In the genomic region with DNA sequence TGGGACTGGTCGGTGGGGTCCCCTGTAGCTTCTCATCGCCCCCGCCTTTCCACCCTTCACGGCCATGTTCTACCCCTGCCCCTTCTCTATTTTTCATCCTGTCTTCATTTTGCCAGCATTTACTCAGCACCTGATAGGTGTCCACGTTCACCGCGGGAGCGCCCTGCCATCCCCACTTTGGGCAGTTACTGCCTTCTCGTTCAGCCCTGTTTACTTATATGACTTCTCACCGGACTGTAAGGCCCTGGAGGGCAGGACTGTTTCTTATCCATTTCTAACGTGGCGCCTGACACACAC, we compare ENCODE assay signal across 1 cellular context.
TF ChIP-seq lines count a peak whose summit lies in the region.

No MANE protein-coding gene starts in this region.

TF ChIP-seq in GM23338, 12 proteins besides CTCF, POLR2A, EP300 and RAD21 (continued from another document):
- TF ChIP-seq, protein P1, sequence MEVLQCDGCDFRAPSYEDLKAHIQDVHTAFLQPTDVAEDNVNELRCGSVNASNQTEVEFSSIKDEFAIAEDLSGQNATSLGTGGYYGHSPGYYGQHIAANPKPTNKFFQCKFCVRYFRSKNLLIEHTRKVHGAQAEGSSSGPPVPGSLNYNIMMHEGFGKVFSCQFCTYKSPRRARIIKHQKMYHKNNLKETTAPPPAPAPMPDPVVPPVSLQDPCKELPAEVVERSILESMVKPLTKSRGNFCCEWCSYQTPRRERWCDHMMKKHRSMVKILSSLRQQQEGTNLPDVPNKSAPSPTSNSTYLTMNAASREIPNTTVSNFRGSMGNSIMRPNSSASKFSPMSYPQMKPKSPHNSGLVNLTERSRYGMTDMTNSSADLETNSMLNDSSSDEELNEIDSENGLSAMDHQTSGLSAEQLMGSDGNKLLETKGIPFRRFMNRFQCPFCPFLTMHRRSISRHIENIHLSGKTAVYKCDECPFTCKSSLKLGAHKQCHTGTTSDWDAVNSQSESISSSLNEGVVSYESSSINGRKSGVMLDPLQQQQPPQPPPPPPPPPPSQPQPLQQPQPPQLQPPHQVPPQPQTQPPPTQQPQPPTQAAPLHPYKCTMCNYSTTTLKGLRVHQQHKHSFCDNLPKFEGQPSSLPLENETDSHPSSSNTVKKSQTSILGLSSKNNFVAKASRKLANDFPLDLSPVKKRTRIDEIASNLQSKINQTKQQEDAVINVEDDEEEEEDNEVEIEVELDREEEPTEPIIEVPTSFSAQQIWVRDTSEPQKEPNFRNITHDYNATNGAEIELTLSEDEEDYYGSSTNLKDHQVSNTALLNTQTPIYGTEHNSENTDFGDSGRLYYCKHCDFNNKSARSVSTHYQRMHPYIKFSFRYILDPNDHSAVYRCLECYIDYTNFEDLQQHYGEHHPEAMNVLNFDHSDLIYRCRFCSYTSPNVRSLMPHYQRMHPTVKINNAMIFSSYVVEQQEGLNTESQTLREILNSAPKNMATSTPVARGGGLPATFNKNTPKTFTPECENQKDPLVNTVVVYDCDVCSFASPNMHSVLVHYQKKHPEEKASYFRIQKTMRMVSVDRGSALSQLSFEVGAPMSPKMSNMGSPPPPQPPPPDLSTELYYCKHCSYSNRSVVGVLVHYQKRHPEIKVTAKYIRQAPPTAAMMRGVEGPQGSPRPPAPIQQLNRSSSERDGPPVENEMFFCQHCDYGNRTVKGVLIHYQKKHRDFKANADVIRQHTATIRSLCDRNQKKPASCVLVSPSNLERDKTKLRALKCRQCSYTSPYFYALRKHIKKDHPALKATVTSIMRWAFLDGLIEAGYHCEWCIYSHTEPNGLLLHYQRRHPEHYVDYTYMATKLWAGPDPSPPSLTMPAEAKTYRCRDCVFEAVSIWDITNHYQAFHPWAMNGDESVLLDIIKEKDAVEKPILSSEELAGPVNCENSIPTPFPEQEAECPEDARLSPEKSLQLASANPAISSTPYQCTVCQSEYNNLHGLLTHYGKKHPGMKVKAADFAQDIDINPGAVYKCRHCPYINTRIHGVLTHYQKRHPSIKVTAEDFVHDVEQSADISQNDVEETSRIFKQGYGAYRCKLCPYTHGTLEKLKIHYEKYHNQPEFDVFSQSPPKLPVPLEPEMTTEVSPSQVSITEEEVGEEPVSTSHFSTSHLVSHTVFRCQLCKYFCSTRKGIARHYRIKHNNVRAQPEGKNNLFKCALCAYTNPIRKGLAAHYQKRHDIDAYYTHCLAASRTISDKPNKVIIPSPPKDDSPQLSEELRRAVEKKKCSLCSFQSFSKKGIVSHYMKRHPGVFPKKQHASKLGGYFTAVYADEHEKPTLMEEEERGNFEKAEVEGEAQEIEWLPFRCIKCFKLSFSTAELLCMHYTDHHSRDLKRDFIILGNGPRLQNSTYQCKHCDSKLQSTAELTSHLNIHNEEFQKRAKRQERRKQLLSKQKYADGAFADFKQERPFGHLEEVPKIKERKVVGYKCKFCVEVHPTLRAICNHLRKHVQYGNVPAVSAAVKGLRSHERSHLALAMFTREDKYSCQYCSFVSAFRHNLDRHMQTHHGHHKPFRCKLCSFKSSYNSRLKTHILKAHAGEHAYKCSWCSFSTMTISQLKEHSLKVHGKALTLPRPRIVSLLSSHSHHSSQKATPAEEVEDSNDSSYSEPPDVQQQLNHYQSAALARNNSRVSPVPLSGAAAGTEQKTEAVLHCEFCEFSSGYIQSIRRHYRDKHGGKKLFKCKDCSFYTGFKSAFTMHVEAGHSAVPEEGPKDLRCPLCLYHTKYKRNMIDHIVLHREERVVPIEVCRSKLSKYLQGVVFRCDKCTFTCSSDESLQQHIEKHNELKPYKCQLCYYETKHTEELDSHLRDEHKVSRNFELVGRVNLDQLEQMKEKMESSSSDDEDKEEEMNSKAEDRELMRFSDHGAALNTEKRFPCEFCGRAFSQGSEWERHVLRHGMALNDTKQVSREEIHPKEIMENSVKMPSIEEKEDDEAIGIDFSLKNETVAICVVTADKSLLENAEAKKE (CRISPR knock-in tag; IDR thresholded peaks at IDR 0.05) = no peak
- TF ChIP-seq STAT1 (IDR thresholded peaks at IDR 0.05; ENCODE audit: unreplicated experiment) (no peak), CREB1 (CRISPR knock-in tag; IDR thresholded peaks at IDR 0.05; ENCODE audit: low read depth) (no peak), ZNF331 (CRISPR knock-in tag; IDR thresholded peaks at IDR 0.05; ENCODE audit: low read depth) (no peak), NANOG (IDR thresholded peaks at IDR 0.05; ENCODE audit: borderline replicate concordance) (no peak)
- TF ChIP-seq, protein P2, sequence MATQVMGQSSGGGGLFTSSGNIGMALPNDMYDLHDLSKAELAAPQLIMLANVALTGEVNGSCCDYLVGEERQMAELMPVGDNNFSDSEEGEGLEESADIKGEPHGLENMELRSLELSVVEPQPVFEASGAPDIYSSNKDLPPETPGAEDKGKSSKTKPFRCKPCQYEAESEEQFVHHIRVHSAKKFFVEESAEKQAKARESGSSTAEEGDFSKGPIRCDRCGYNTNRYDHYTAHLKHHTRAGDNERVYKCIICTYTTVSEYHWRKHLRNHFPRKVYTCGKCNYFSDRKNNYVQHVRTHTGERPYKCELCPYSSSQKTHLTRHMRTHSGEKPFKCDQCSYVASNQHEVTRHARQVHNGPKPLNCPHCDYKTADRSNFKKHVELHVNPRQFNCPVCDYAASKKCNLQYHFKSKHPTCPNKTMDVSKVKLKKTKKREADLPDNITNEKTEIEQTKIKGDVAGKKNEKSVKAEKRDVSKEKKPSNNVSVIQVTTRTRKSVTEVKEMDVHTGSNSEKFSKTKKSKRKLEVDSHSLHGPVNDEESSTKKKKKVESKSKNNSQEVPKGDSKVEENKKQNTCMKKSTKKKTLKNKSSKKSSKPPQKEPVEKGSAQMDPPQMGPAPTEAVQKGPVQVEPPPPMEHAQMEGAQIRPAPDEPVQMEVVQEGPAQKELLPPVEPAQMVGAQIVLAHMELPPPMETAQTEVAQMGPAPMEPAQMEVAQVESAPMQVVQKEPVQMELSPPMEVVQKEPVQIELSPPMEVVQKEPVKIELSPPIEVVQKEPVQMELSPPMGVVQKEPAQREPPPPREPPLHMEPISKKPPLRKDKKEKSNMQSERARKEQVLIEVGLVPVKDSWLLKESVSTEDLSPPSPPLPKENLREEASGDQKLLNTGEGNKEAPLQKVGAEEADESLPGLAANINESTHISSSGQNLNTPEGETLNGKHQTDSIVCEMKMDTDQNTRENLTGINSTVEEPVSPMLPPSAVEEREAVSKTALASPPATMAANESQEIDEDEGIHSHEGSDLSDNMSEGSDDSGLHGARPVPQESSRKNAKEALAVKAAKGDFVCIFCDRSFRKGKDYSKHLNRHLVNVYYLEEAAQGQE (IDR thresholded peaks at IDR 0.05; ENCODE audit: unreplicated experiment) = no peak
TF ChIP-seq in GM23338: peak in this region for 0.
